ENCODE assay signal across 8 cellular contexts in genomic region chr3:155859859-155860258, GRCh38. TPM values are rescaled to one million over a fixed set of nuclear protein-coding genes. Genes with fewer than 3 reads are reported as not detected.
DNase-seq lines count a peak whose midpoint lies in the region; ATAC-seq and TF ChIP-seq lines count a peak whose summit lies in the region.

No MANE protein-coding gene starts in this region.

- H3K27ac ChIP-seq in HEK293 (ENCODE audit: extremely low read depth, low read depth, low read length) (no peak overlapping the region), liver (ENCODE audit: low read depth in 1 of 2, low read length in 2 of 2) (peak overlapping the region; percentile 37 to 73), colonic mucosa (no peak overlapping the region)

- CTCF ChIA-PET in HEK293 (lab: Yijun Ruan, JAX): no interaction called here

- TF ChIP-seq CTCF in GM06990 (IDR thresholded peaks at IDR 0.05; ENCODE audit: insufficient read depth, low read length, poor library complexity, severe bottlenecking) (peak; percentile 28), HEK293 (tag by site-specific recombination; IDR thresholded peaks at IDR 0.05) (no peak), liver (IDR thresholded peaks at IDR 0.05; ENCODE audit: low read depth, low read length, missing input control) (peak; percentile 27), colonic mucosa (IDR thresholded peaks at IDR 0.05) (no peak)

- no peaks in the 10 kb centered on the region for H3K27me3 ChIP-seq in GM06990 (replicated peaks; ENCODE audit: control insufficient read depth, insufficient read depth, low read length)
- H3K27me3 ChIP-seq in liver (ENCODE audit: control insufficient read depth in 4 of 4, insufficient read depth in 4 of 4, low read length in 3 of 4): no peaks in the 10 kb centered on the region
- no peaks in the 10 kb centered on the region for H3K27me3 ChIP-seq in colonic mucosa

- POLR2A ChIA-PET in HEK293 (lab: Yijun Ruan, JAX): no interaction called here

- H3K9me3 ChIP-seq in HEK293 (ENCODE audit: control insufficient read depth, insufficient read depth, low read depth, low read length) (no peaks in the 10 kb centered on the region), liver (ENCODE audit: control insufficient read depth in 4 of 4, low read length in 3 of 4) (no peaks in the 10 kb centered on the region), colonic mucosa (no peaks in the 10 kb centered on the region)

- DNase-seq in GM06990 (ENCODE audit: extremely low read depth, insufficient read length) (no peak), RPMI8226 (peak; percentile 30), colonic mucosa (no peak), DMS153 treated with DMSO at 0.1 percent for 48 hours (lab: John Stamatoyannopoulos, UW; ENCODE audit: unreplicated experiment) (no peak)

- peak overlapping the region in 1 of 2 donors; percentile 16 for H3K9ac ChIP-seq in liver (ENCODE audit: low read depth in 1 of 2, low read length in 2 of 2)
- no peak overlapping the region for H3K9ac ChIP-seq in colonic mucosa (ENCODE audit: low read depth in 2 of 2, low read length in 2 of 2)

- intact Hi-C loops in colonic mucosa (cut with DNase I): loop anchor here (10.0 kb wide), 2 partner anchors 55 to 115 kb away; partner anchors contain the start of genes C3orf33 and PLCH1

- ATAC-seq in HG02973 (IDR thresholded peaks at IDR 0.05; ENCODE audit: unreplicated experiment) (no peak), HG03097 (IDR thresholded peaks at IDR 0.05; ENCODE audit: low FRiP score, unreplicated experiment) (no peak)

- TF ChIP-seq RAD21 in liver (IDR thresholded peaks at IDR 0.05): peak; percentile 64 to 71

- 2% methylated on average over 2 of the region's 2 CpGs for WGBS in liver

- H3K36me3 ChIP-seq in GM06990 (ENCODE audit: control insufficient read depth, insufficient read depth, low read length): no peaks in the 10 kb centered on the region
- no peaks in the 10 kb centered on the region for H3K36me3 ChIP-seq in HEK293 (ENCODE audit: control insufficient read depth in 2 of 2, insufficient read depth in 1 of 2, low read length in 2 of 2)
- H3K36me3 ChIP-seq in liver (ENCODE audit: control insufficient read depth in 4 of 4, insufficient read depth in 3 of 4, low read depth in 1 of 4, low read length in 3 of 4): no peaks in the 10 kb centered on the region
- no peaks in the 10 kb centered on the region for H3K36me3 ChIP-seq in colonic mucosa

- H3K4me1 ChIP-seq in HEK293 (ENCODE audit: control insufficient read depth, insufficient read depth, low read length) (no peaks in the 10 kb centered on the region), liver (ENCODE audit: control insufficient read depth in 4 of 4, insufficient read depth in 4 of 4, low read length in 3 of 4) (no peaks in the 10 kb centered on the region), colonic mucosa (no peaks in the 10 kb centered on the region)

- H3K4me3 ChIP-seq in GM06990 (replicated peaks; ENCODE audit: low read depth, low read length) (no peak overlapping the region), HEK293 (ENCODE audit: low read depth, low read length) (no peak overlapping the region), liver (ENCODE audit: low read depth in 1 of 3, low read length in 3 of 3) (peak overlapping the region in 2 of 3 donors; percentile 14 to 50), colonic mucosa (no peak overlapping the region)

TF ChIP-seq in HEK293, 187 proteins besides CTCF, POLR2A, EP300 and RAD21:
- no peak for TF ChIP-seq SCRT1 (tag by site-specific recombination; IDR thresholded peaks at IDR 0.05; ENCODE audit: borderline replicate concordance)
- TF ChIP-seq ZNF654 (tag by site-specific recombination; IDR thresholded peaks at IDR 0.05; ENCODE audit: low read depth): peak; percentile 64
TF ChIP-seq in HEK293: peak in this region for 1.

TF ChIP-seq in liver, 16 proteins besides CTCF, POLR2A, EP300 and RAD21:
- TF ChIP-seq SP1 (IDR thresholded peaks at IDR 0.05): peak; percentile 2
- TF ChIP-seq YY1 (IDR thresholded peaks at IDR 0.05): no peak
- TF ChIP-seq MAX (IDR thresholded peaks at IDR 0.05): no peak

RNA-seq across cellular contexts. Expression of gene SLC33A1, which starts 5.6 kb away (rescaled TPM):
- total RNA-seq in liver (10 to 100 TPM; 21.3 to 75.2 TPM), colonic mucosa (10 to 100 TPM; 29.4 to 30.9 TPM)
- 10 to 100 TPM; 13.8 to 32.7 TPM for polyA plus RNA-seq in liver

RNA-seq across cellular contexts. Expression of gene GMPS, which starts 10.6 kb away (rescaled TPM):
- total RNA-seq in liver: 10 to 100 TPM; 15.8 to 16.1 TPM
- polyA plus RNA-seq in liver: 10 to 100 TPM; 10.8 to 13.7 TPM
- total RNA-seq in colonic mucosa: 10 to 100 TPM; 40.9 to 62.9 TPM

RNA-seq across cellular contexts. Expression of gene C3orf33, which starts 53.8 kb away (rescaled TPM):
- total RNA-seq in liver (1 to 10 TPM; 1.2 to 2.4 TPM), colonic mucosa (1 to 10 TPM; 2.4 to 2.8 TPM)
- polyA plus RNA-seq in liver: 1 to 10 TPM; 1.4 to 2.0 TPM

Comparison
In these comparisons a context has a peak if more than half of its experiments do, and no peak if none do; other contexts are left out.
1. H3K4me3 ChIP-seq: peak in liver (2 of 3); none in GM06990 (single experiment), HEK293 (single experiment) and colonic mucosa (single experiment).
2. CTCF ChIP-seq: peak in GM06990 (single experiment) and liver (single experiment); none in HEK293 (single experiment) and colonic mucosa (single experiment).
3. H3K27ac ChIP-seq: peak in liver (2 of 2); none in HEK293 (single experiment) and colonic mucosa (single experiment).